In genomic region chr10:78934994-78935602, GRCh38 we compare ENCODE assay signal across 14 cellular contexts.
A peak's percentile ranks its signal among the peaks of the same experiment; 100 is the strongest.
DNase-seq lines count a peak whose midpoint lies in the region; ATAC-seq and TF ChIP-seq lines count a peak whose summit lies in the region.
"Had no signal": no experiment of that assay in that cellular context is flagged by ENCODE, and none has a peak within 500 bp of the region (broad histone marks: within the 10 kb centered on the region; RNA-seq: fewer than 3 reads in every experiment).

No MANE protein-coding gene starts in this region.

- no peak overlapping the region for H4K91ac ChIP-seq in neuronal stem cell (ENCODE audit: low read depth, low read length, poor library complexity)

- H3K4me3 Mint-ChIP-seq in activated CD4-positive, alpha-beta T cell treated with anti-CD3 and anti-CD28 coated beads for 36 hours = no peak overlapping the region
- H3K4me3 Mint-ChIP-seq: B cell; CD4-positive, alpha-beta T cell; GM23338 had no signal

- H3K27ac ChIP-seq in RWPE1 (peak overlapping the region; percentile 0; the same call in 1 of the 2 replicates), neuronal stem cell (replicated peaks; ENCODE audit: low read length) (no peak overlapping the region)

- DNase-seq in RWPE1 (ENCODE audit: low spot score) = no peak
- DNase-seq in neuronal stem cell (ENCODE audit: low spot score) = no peak
- DNase-seq in T-helper 9 cell = no peak
- DNase-seq in activated CD4-positive, alpha-beta T cell treated with anti-CD3 and anti-CD28 coated beads for 36 hours = no peak
- no peak for DNase-seq in GDM1 (lab: John Stamatoyannopoulos, UW)
- no peak for DNase-seq in NCI-H146 (lab: John Stamatoyannopoulos, UW)
- DNase-seq: Calu3; CD4-positive, alpha-beta T cell; DMS 273 treated with DMSO at 0.1 percent for 48 hours; H7 had no signal

- peaks cover 2% of the 10 kb centered on the region for H3K4me1 Mint-ChIP-seq in activated CD4-positive, alpha-beta T cell treated with anti-CD3 and anti-CD28 coated beads for 36 hours
- H3K4me1 Mint-ChIP-seq: B cell had no signal

- peak overlapping the region; percentile 45 for H3K18ac ChIP-seq in neuronal stem cell (ENCODE audit: low read length)

- WGBS in neuronal stem cell (ENCODE audit: extremely low coverage in 2 of 2, insufficient read length in 2 of 2, insufficient replicate concordance in 1 of 2), 2 donors = no CpG with 5 or more reads among the region's 4 CpGs

- no peaks in the 10 kb centered on the region for H3K9me3 ChIP-seq in neuronal stem cell (replicated peaks in 1 of 2; ENCODE audit: control insufficient read depth in 2 of 2, insufficient read depth in 1 of 2, low read depth in 1 of 2, low read length in 2 of 2)

- no peak for TF ChIP-seq CTCF in RWPE1 (conservative IDR thresholded peaks at IDR 0.05; ENCODE audit: low read depth)

- no peak overlapping the region for H2AFZ ChIP-seq in neuronal stem cell (ENCODE audit: low read length)
- H2AFZ ChIP-seq: GM23338 had no signal

- H3K27me3 ChIP-seq in neuronal stem cell (ENCODE audit: control insufficient read depth in 3 of 3, insufficient read depth in 3 of 3, low read depth in 1 of 3, low read length in 3 of 3) = peaks cover 0 to 41% (median 0%) of the 10 kb centered on the region in 3 experiments

- H2BK120ac ChIP-seq in neuronal stem cell (ENCODE audit: low read depth, low read length) = no peak overlapping the region

- H3K27me3 Mint-ChIP-seq in activated CD4-positive, alpha-beta T cell treated with anti-CD3 and anti-CD28 coated beads for 36 hours = no peaks in the 10 kb centered on the region
- H3K27me3 Mint-ChIP-seq: CD4-positive, alpha-beta T cell had no signal

- H3K14ac ChIP-seq in neuronal stem cell (ENCODE audit: low read length) = peak overlapping the region; percentile 43

- H3K9me3 Mint-ChIP-seq in activated CD4-positive, alpha-beta T cell treated with anti-CD3 and anti-CD28 coated beads for 36 hours (ENCODE audit: low read depth) = no peaks in the 10 kb centered on the region
- H3K9me3 Mint-ChIP-seq: CD4-positive, alpha-beta T cell; GM23338 had no signal

- peak overlapping the region; percentile 50 for H3K23ac ChIP-seq in neuronal stem cell (ENCODE audit: low read depth, low read length, poor library complexity)

- H3K4ac ChIP-seq in neuronal stem cell (ENCODE audit: low read length) = no peak overlapping the region

- no peak overlapping the region for H2BK5ac ChIP-seq in neuronal stem cell (ENCODE audit: low read length)

- H3K4me2 ChIP-seq in neuronal stem cell (ENCODE audit: insufficient read depth, low read length, poor library complexity, severe bottlenecking) = no peak overlapping the region
- H3K4me2 ChIP-seq: GM23338 had no signal

- H2BK15ac ChIP-seq in neuronal stem cell (ENCODE audit: low read length) = no peak overlapping the region

- ATAC-seq in esophagus mucosa = peak; percentile 31
- ATAC-seq in activated CD4-positive, alpha-beta T cell treated with anti-CD3 and anti-CD28 coated beads for 36 hours = no peak
- ATAC-seq: GM12878, GM23338 had no signal

- no peak overlapping the region for H2BK12ac ChIP-seq in neuronal stem cell (ENCODE audit: low read length)

- intact Hi-C loops in activated CD4-positive, alpha-beta T cell treated with anti-CD3 and anti-CD28 coated beads for 36 hours (cut with DNase I, micrococcal nuclease) = no loop called here

- H3K36me3 ChIP-seq in neuronal stem cell (replicated peaks in 1 of 2; ENCODE audit: control insufficient read depth in 2 of 2, insufficient read depth in 2 of 2, low read length in 2 of 2) = no peaks in the 10 kb centered on the region

- no peak overlapping the region for H3K27ac Mint-ChIP-seq in activated CD4-positive, alpha-beta T cell treated with anti-CD3 and anti-CD28 coated beads for 36 hours
- H3K27ac Mint-ChIP-seq: B cell; CD4-positive, alpha-beta T cell; GM23338 had no signal

- no peaks in the 10 kb centered on the region for H3K36me3 Mint-ChIP-seq in activated CD4-positive, alpha-beta T cell treated with anti-CD3 and anti-CD28 coated beads for 36 hours (ENCODE audit: low read depth)

- CTCF ChIA-PET in RWPE1 (lab: Yijun Ruan, JAX) = interaction anchor here (0.6 to 1.3 kb wide), 6 partner anchors 20 to 886 kb away, joined by 3 to 4 read pairs (median 3); no protein-coding TSS in a partner anchor
- CTCF ChIA-PET in activated CD4-positive, alpha-beta T cell treated with anti-CD3 and anti-CD28 coated beads for 36 hours (lab: Charles Lee) = interaction anchor here (0.8 kb wide), 1 partner anchor 260 kb away, joined by 4 read pairs; no protein-coding TSS in a partner anchor

- H3K9ac ChIP-seq in neuronal stem cell (ENCODE audit: low read depth, low read length, poor library complexity) = no peak overlapping the region

- no peaks in the 10 kb centered on the region for H3K79me1 ChIP-seq in neuronal stem cell (ENCODE audit: low read depth, low read length)

- POLR2A ChIA-PET in RWPE1 (lab: Yijun Ruan, JAX; ENCODE audit: low non-redundant PET) = no interaction called here
- POLR2A ChIA-PET in activated CD4-positive, alpha-beta T cell treated with anti-CD3 and anti-CD28 coated beads for 36 hours (lab: Charles Lee) = no interaction called here

- peaks cover 4 to 11% of the 10 kb centered on the region in 2 donors for H3K4me1 ChIP-seq in neuronal stem cell (ENCODE audit: control insufficient read depth in 2 of 2, insufficient read depth in 1 of 2, low read depth in 1 of 2, low read length in 2 of 2)

- no peak overlapping the region for H3K4me3 ChIP-seq in neuronal stem cell (ENCODE audit: low read length in 2 of 2)
- H3K4me3 ChIP-seq: GM12878, GM23338 had no signal

- peak overlapping the region; percentile 31 for H2AK5ac ChIP-seq in neuronal stem cell (ENCODE audit: low read depth, low read length)

- H4K8ac ChIP-seq in neuronal stem cell (ENCODE audit: low read depth, low read length) = no peak overlapping the region
